ENCODE assay signal across 9 cellular contexts in the genomic region with DNA sequence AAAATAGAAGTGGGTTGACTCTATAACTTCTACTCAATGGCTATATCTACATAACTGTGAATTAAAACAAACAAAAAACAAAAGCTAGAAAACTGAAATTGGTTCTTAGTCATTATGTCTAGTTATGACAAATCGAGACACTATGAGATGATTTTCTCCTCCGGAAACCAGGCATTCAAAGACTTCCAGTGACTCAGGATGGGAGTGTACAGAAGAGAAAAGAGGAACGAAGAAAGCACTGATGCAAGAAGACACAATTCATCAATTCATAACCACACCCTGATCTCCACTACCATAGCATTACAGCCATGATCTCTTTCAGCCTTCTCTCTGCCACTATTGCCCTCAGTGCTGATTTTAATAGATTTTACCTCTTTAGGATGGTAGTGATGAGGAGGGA.
DNase-seq lines count a peak whose midpoint lies in the region; ATAC-seq and TF ChIP-seq lines count a peak whose summit lies in the region.
"Had no signal": no experiment of that assay in that cellular context is flagged by ENCODE, and none has a peak within 500 bp of the region (broad histone marks: within the 10 kb centered on the region; RNA-seq: fewer than 3 reads in every experiment).

No MANE protein-coding gene starts in this region.

- POLR2A ChIA-PET in AG04449 (lab: Yijun Ruan, JAX) (no interaction called here), WTC11 (lab: Charles Lee) (no interaction called here)

- H3K4me3 ChIP-seq in AG04449 (ENCODE audit: low read depth, low read length), result no peak overlapping the region

- H3K4me3 Mint-ChIP-seq in WTC11, result no peak overlapping the region

- no peaks in the 10 kb centered on the region for H3K4me1 Mint-ChIP-seq in WTC11

- peak; percentile 96 for ATAC-seq in GM19463 (IDR thresholded peaks at IDR 0.05; ENCODE audit: unreplicated experiment)
- peak; percentile 98 for ATAC-seq in HG03342 (IDR thresholded peaks at IDR 0.05; ENCODE audit: unreplicated experiment)
- no peak for ATAC-seq in WTC11

- H3K27ac Mint-ChIP-seq in WTC11, result no peak overlapping the region

- CTCF ChIA-PET in AG04449 (lab: Yijun Ruan, JAX) (no interaction called here), WTC11 (lab: Charles Lee) (no interaction called here)

- TF ChIP-seq CTCF in AG04449 (IDR thresholded peaks at IDR 0.05; ENCODE audit: insufficient read depth, low read length, missing control alignments) (no peak), WTC11 (IDR thresholded peaks at IDR 0.05) (no peak)

- no peaks in the 10 kb centered on the region for H3K36me3 Mint-ChIP-seq in WTC11

- peak; percentile 19 for DNase-seq in AG04449 (ENCODE audit: low read depth, low spot score)
- peak; percentile 3 for DNase-seq in amniotic stem cell (lab: John Stamatoyannopoulos, UW)
- no peak for DNase-seq in germinal center (ENCODE audit: low spot score)
- no peak for DNase-seq in WTC11 (ENCODE audit: low spot score)
- DNase-seq in activated CD4-positive, alpha-beta T cell treated with anti-CD3 and anti-CD28 coated beads for 1 hour, result no peak
- no peak for DNase-seq in activated naive CD4-positive, alpha-beta T cell treated with Interleukin-2 at 50 U/mL for 16 hours
- DNase-seq: SHP77 treated with DMSO at 0.1 percent for 48 hours had no signal

- no peaks in the 10 kb centered on the region for H3K9me3 Mint-ChIP-seq in WTC11

- no peaks in the 10 kb centered on the region for H3K27me3 Mint-ChIP-seq in WTC11 (ENCODE audit: low read depth)

TF ChIP-seq in WTC11, 78 proteins besides CTCF, POLR2A, EP300 and RAD21:
- TF ChIP-seq NFE2L1 (CRISPR knock-in tag; IDR thresholded peaks at IDR 0.05), result no peak

Comparison
In these comparisons a context has a peak if more than half of its experiments do, and no peak if none do; other contexts are left out.
1. DNase-seq: peak in AG04449 (single experiment) and amniotic stem cell (single experiment); none in germinal center (single experiment), WTC11 (single experiment), activated CD4-positive, alpha-beta T cell treated with anti-CD3 and anti-CD28 coated beads for 1 hour (single experiment) and activated naive CD4-positive, alpha-beta T cell treated with Interleukin-2 at 50 U/mL for 16 hours (single experiment).